ENCODE assay signal across 13 cellular contexts in genomic region chr3:66486646-66487045, GRCh38. TPM values are rescaled to one million over a fixed set of nuclear protein-coding genes. Genes with fewer than 3 reads are reported as not detected.
DNase-seq lines count a peak whose midpoint lies in the region; ATAC-seq, FAIRE-seq and TF ChIP-seq lines count a peak whose summit lies in the region.
"Had no signal": no experiment of that assay in that cellular context is flagged by ENCODE, and none has a peak within 500 bp of the region (broad histone marks: within the 10 kb centered on the region; RNA-seq: fewer than 3 reads in every experiment).

No MANE protein-coding gene starts in this region.

- H3K27me3 ChIP-seq in SK-N-SH (ENCODE audit: insufficient read depth) = peaks cover 6% of the 10 kb centered on the region; the same call in 1 of the 2 replicates
- H3K27me3 ChIP-seq in spleen (replicated peaks in 1 of 7) = no peaks in the 10 kb centered on the region

- intact Hi-C loops in spleen (cut with DNase I; ENCODE audit: low total_unique reads) = no loop called here

- no peaks in the 10 kb centered on the region for H3K27me3 Mint-ChIP-seq in WTC11 (ENCODE audit: low read depth)
- H3K27me3 Mint-ChIP-seq: activated B cell treated with CpG ODN at 0.5 μM for 24 hours had no signal

- H4K20me1 ChIP-seq in SK-N-SH (ENCODE audit: insufficient read depth) = no peaks in the 10 kb centered on the region

- no peak for ATAC-seq in WTC11

- no peak for FAIRE-seq in H54 (lab: Jason Lieb, UNC)

- CTCF ChIA-PET in WTC11 (lab: Charles Lee) (interaction anchor here (1.1 kb wide), 1 partner anchor 335 kb away, joined by 3 read pairs; no protein-coding TSS in a partner anchor), SK-N-SH (lab: Yijun Ruan, JAX) (interaction anchor here (0.7 to 1.0 kb wide), 2 partner anchors 23 to 78 kb away, joined by 4 read pairs; no protein-coding TSS in a partner anchor)

- TF ChIP-seq RAD21 in SK-N-SH (IDR thresholded peaks at IDR 0.05; ENCODE audit: low read length) = no peak

- H3K4me3 Mint-ChIP-seq in WTC11 = no peak overlapping the region
- H3K4me3 Mint-ChIP-seq: activated B cell treated with CpG ODN at 0.5 μM for 24 hours had no signal

- H2AFZ ChIP-seq in SK-N-SH (ENCODE audit: low read depth) = no peak overlapping the region
- H2AFZ ChIP-seq: PC-9 had no signal

- no peaks in the 10 kb centered on the region for H3F3A ChIP-seq in SK-N-SH (replicated peaks; ENCODE audit: insufficient read depth)

- H3K4me1 ChIP-seq in SK-N-SH (ENCODE audit: control insufficient read depth in 1 of 2, insufficient read depth in 2 of 2, low read depth in 1 of 2, low read length in 1 of 2) = peaks cover 0 to 6% of the 10 kb centered on the region in 2 experiments; a peak in 1 of 4 replicates
- peaks cover under 1 to 55% (median 36%) of the 10 kb centered on the region in 6 donors for H3K4me1 ChIP-seq in spleen

- no peak overlapping the region for H3K4me2 ChIP-seq in SK-N-SH
- H3K4me2 ChIP-seq: PC-9 had no signal

- no peak for TF ChIP-seq EP300 in SK-N-SH (IDR thresholded peaks at IDR 0.05; ENCODE audit: borderline replicate concordance in 1 of 2, low read depth in 1 of 2, low read length in 1 of 2)

- H3K4me3 ChIP-seq in fibroblast of mammary gland (ENCODE audit: control insufficient read depth, low read depth, low read length) (no peak overlapping the region), skin epidermis (no peak overlapping the region), SK-N-SH (ENCODE audit: low read depth in 2 of 2, low read length in 1 of 2) (no peak overlapping the region), spleen (no peak overlapping the region)
- H3K4me3 ChIP-seq: HAP-1, PC-9 had no signal

- no peak for TF ChIP-seq POLR2A in spleen (IDR thresholded peaks at IDR 0.05)
- no peak for TF ChIP-seq POLR2A in H54 (IDR thresholded peaks at IDR 0.05; ENCODE audit: low read depth, low read length)

- H3K4me1 Mint-ChIP-seq in WTC11 = peaks cover 82% of the 10 kb centered on the region

- peak overlapping the region in 14 of 21 experiments; percentile 25 to 85 (median 66) for H3K27ac ChIP-seq in skin epidermis
- no peak overlapping the region for H3K27ac ChIP-seq in SK-N-SH (ENCODE audit: low read depth in 2 of 2, low read length in 1 of 2)
- no peak overlapping the region for H3K27ac ChIP-seq in spleen
- H3K27ac ChIP-seq: PC-9 had no signal

- DNase-seq in EL (peak; percentile 50), WTC11 (ENCODE audit: low spot score) (no peak), fibroblast of mammary gland (ENCODE audit: low read depth) (peak; percentile 85), SK-N-SH (no peak), spleen (no peak), H54 (ENCODE audit: insufficient read length, low spot score) (no peak), hepatic stellate cell (ENCODE audit: low spot score) (no peak)
- DNase-seq: activated B cell treated with CpG ODN at 0.5 μM for 24 hours, amygdala, NCI-H187, PC-9 had no signal

- H3K9ac ChIP-seq in SK-N-SH = no peak overlapping the region

- H3K36me3 Mint-ChIP-seq in WTC11 = peaks cover 8% of the 10 kb centered on the region; the same call in 1 of the 2 replicates

- no peaks in the 10 kb centered on the region for H3K36me3 ChIP-seq in SK-N-SH (replicated peaks in 1 of 2; ENCODE audit: control insufficient read depth in 1 of 2, insufficient read depth in 2 of 2, low read length in 1 of 2)
- H3K36me3 ChIP-seq in spleen = no peaks in the 10 kb centered on the region
- H3K36me3 ChIP-seq: HAP-1 had no signal

- no peaks in the 10 kb centered on the region for H3K9me3 ChIP-seq in SK-N-SH
- no peaks in the 10 kb centered on the region for H3K9me3 ChIP-seq in spleen
- H3K9me3 ChIP-seq: HAP-1 had no signal

- WGBS in SK-N-SH (ENCODE audit: low lambda C conversion rate) = 60% methylated on average over 5 of the region's 5 CpGs
- WGBS in spleen, 5 donors = 73 to 91% (median 83%) methylated on average over 5 of the region's 5 CpGs

- H3K79me2 ChIP-seq in SK-N-SH (ENCODE audit: insufficient read depth) = no peaks in the 10 kb centered on the region

- peak overlapping the region; percentile 96 for H3K27ac Mint-ChIP-seq in WTC11
- H3K27ac Mint-ChIP-seq: activated B cell treated with CpG ODN at 0.5 μM for 24 hours had no signal

- POLR2A ChIA-PET in WTC11 (lab: Charles Lee) (interaction anchor here (0.6 to 0.9 kb wide), 2 partner anchors 9 to 40 kb away, joined by 3 to 9 read pairs; no protein-coding TSS in a partner anchor), SK-N-SH (lab: Yijun Ruan, JAX) (no interaction called here)

- no peaks in the 10 kb centered on the region for H3K9me3 Mint-ChIP-seq in WTC11
- H3K9me3 Mint-ChIP-seq: activated B cell treated with CpG ODN at 0.5 μM for 24 hours had no signal

- no peak for TF ChIP-seq CTCF in WTC11 (IDR thresholded peaks at IDR 0.05)
- no peak for TF ChIP-seq CTCF in fibroblast of mammary gland (conservative IDR thresholded peaks at IDR 0.05; ENCODE audit: control insufficient read depth, insufficient read depth, low read depth, low read length)
- no peak for TF ChIP-seq CTCF in SK-N-SH (IDR thresholded peaks at IDR 0.05)
- TF ChIP-seq CTCF in spleen (IDR thresholded peaks at IDR 0.05 in 8 of 11, conservative IDR thresholded peaks at IDR 0.05 in 3 of 11) = no peak

- no peaks in the 10 kb centered on the region for H3K9me2 ChIP-seq in SK-N-SH

TF ChIP-seq in WTC11, 78 proteins besides CTCF, POLR2A, EP300 and RAD21 (continues in another document):
- no peak for TF ChIP-seq MLX (CRISPR knock-in tag; IDR thresholded peaks at IDR 0.05)
- no peak for TF ChIP-seq STAT6 (CRISPR knock-in tag; conservative IDR thresholded peaks at IDR 0.05; ENCODE audit: low read depth)

TF ChIP-seq in SK-N-SH, 30 proteins besides CTCF, POLR2A, EP300 and RAD21:
- TF ChIP-seq RXRA (IDR thresholded peaks at IDR 0.05; ENCODE audit: borderline replicate concordance, low read depth) (no peak), RCOR1 (IDR thresholded peaks at IDR 0.05; ENCODE audit: low read length) (no peak), FOSL2 (IDR thresholded peaks at IDR 0.05; ENCODE audit: borderline replicate concordance, low read depth) (no peak), EZH2phosphoT487 (IDR thresholded peaks at IDR 0.05; ENCODE audit: borderline replicate concordance, low read depth) (no peak), JUND (IDR thresholded peaks at IDR 0.05) (no peak), ELF1 (IDR thresholded peaks at IDR 0.05) (no peak)
- TF ChIP-seq, protein P1, sequence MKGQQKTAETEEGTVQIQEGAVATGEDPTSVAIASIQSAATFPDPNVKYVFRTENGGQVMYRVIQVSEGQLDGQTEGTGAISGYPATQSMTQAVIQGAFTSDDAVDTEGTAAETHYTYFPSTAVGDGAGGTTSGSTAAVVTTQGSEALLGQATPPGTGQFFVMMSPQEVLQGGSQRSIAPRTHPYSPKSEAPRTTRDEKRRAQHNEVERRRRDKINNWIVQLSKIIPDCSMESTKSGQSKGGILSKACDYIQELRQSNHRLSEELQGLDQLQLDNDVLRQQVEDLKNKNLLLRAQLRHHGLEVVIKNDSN (IDR thresholded peaks at IDR 0.05; ENCODE audit: borderline replicate concordance, low read depth) = no peak
TF ChIP-seq in SK-N-SH: peak in this region for 0.

RNA-seq across cellular contexts. Expression of gene LRIG1, which starts 14.2 kb away (rescaled TPM):
- total RNA-seq in WTC11 (2021) (105 to 109 TPM (median 108 TPM) in 3 replicates), spleen (10 to 100 TPM; 10.6 to 19.7 (median 12.4) TPM)
- polyA plus RNA-seq in SK-N-SH (2012; rRNA removed) (1.5 and 1.7 TPM in 2 replicates), spleen (10 to 100 TPM in 1 of 3 donors, 1 to 10 TPM in 2; 5.9 to 10.6 (median 8.6) TPM)
- polyA plus RNA-seq in SK-N-SH (2012; cell fraction: cytosol; rRNA removed) = 1.5 and 1.9 TPM in 2 replicates
- 2.5 and 2.9 TPM in 2 replicates for polyA plus RNA-seq in SK-N-SH (2012; cell fraction: nucleus; rRNA removed)
- total RNA-seq: PC-9 had no signal

Comparison
In these comparisons a context has a peak if more than half of its experiments do, and no peak if none do; other contexts are left out.
1. DNase-seq: peak in EL (single experiment) and fibroblast of mammary gland (single experiment); none in WTC11 (single experiment), SK-N-SH (single experiment), spleen (single experiment), H54 (single experiment) and hepatic stellate cell (single experiment).
2. H3K27ac ChIP-seq: peak in skin epidermis (14 of 21); none in SK-N-SH (0 of 2) and spleen (0 of 8).